In genomic region chr22:22996511-22997261, GRCh38 we compare ENCODE assay signal across 29 cellular contexts.
"Had no signal": no experiment of that assay in that cellular context is flagged by ENCODE, and none has a peak within 500 bp of the region (broad histone marks: within the 10 kb centered on the region; RNA-seq: fewer than 3 reads in every experiment).

No MANE protein-coding gene starts in this region.

- H3K4me1 ChIP-seq: colonic mucosa, esophagus muscularis mucosa, esophagus squamous epithelium, foreskin keratinocyte, gastrocnemius medialis, gastroesophageal sphincter, heart left ventricle, heart right ventricle had no signal

- H3K27me3 ChIP-seq: colonic mucosa, esophagus muscularis mucosa, foreskin keratinocyte had no signal

- H3K27ac ChIP-seq: colonic mucosa, coronary artery, dorsolateral prefrontal cortex, epithelial cell of prostate, esophagus muscularis mucosa, esophagus squamous epithelium, foreskin keratinocyte, gastrocnemius medialis, gastroesophageal sphincter, heart left ventricle, heart right ventricle had no signal

- FAIRE-seq: colon, endometrium, endothelial cell of umbilical vein, frontal cortex had no signal

- DNase-seq: colonic mucosa; cortex of kidney; dermis blood vessel endothelial cell; dorsolateral prefrontal cortex; effector CD4-positive, alpha-beta T cell; effector CD8-positive, alpha-beta T cell; effector memory CD4-positive, alpha-beta T cell; effector memory CD8-positive, alpha-beta T cell; endodermal cell; erythroblast; esophagus squamous epithelium; foreskin fibroblast; foreskin keratinocyte; foreskin melanocyte; gastrocnemius medialis; glutamatergic neuron; head of caudate nucleus; heart left ventricle; heart right ventricle had no signal

- ATAC-seq: effector memory CD8-positive, alpha-beta T cell; esophagus mucosa; foreskin keratinocyte; gastrocnemius medialis; gastroesophageal sphincter; heart left ventricle; heart right ventricle had no signal

- H3K4me1 Mint-ChIP-seq: endodermal cell had no signal

- H3K4me3 ChIP-seq: colonic mucosa, coronary artery, dorsolateral prefrontal cortex, esophagus muscularis mucosa, esophagus squamous epithelium, gastrocnemius medialis, gastroesophageal sphincter, heart left ventricle, heart right ventricle had no signal

- H3K4me3 Mint-ChIP-seq: dendritic cell treated with granulocyte-macrophage colony-stimulating factor and Interleukin-4, amounts not matched to agents 40 ng/mL and 50 ng/mL, for 4 days; effector memory CD8-positive, alpha-beta T cell; endodermal cell had no signal

- H3K27ac Mint-ChIP-seq: dendritic cell treated with granulocyte-macrophage colony-stimulating factor and Interleukin-4, amounts not matched to agents 40 ng/mL and 50 ng/mL, for 4 days; endodermal cell had no signal

- H3K36me3 ChIP-seq: colonic mucosa, esophagus muscularis mucosa, esophagus squamous epithelium, gastrocnemius medialis, gastroesophageal sphincter, heart left ventricle, heart right ventricle had no signal
